18 cellular contexts compared by ENCODE assay signal in the genomic region with DNA sequence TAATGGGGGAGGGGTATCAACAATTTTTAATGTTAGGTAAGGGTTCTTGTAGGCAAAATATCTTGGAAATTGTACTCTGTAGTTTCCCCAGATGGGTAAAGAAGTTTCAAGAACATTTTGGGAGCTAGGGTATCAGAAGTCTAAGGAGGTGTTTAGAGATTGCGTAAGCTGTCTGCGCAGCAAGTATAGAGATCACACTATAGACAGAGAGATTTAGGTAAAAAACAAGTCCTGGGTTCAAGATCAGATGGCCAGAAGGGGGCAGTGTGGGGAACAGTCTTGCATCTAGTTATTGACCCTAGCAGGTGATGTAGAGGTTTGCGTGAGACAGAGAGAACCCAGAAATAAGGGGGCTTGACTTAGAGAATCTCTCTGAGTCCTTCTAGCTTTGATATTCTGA.
DNase-seq lines count a peak whose midpoint lies in the region; ATAC-seq and TF ChIP-seq lines count a peak whose summit lies in the region.
"Had no signal": no experiment of that assay in that cellular context is flagged by ENCODE, and none has a peak within 500 bp of the region (broad histone marks: within the 10 kb centered on the region; RNA-seq: fewer than 3 reads in every experiment).

No MANE protein-coding gene starts in this region.

- H4K20me1 ChIP-seq in IMR-90 (ENCODE audit: insufficient read depth, low read length), result no peaks in the 10 kb centered on the region

- H3K4ac ChIP-seq in IMR-90 (ENCODE audit: low read depth, low read length) (no peak overlapping the region), neuronal stem cell (ENCODE audit: low read length) (no peak overlapping the region)

- H3K27ac ChIP-seq in IMR-90 (ENCODE audit: insufficient read depth, low read length) (no peak overlapping the region), neuronal stem cell (replicated peaks; ENCODE audit: low read length) (no peak overlapping the region)
- H3K27ac ChIP-seq: adrenal gland, lower lobe of right lung, spleen had no signal

- POLR2A ChIA-PET in activated CD4-positive, alpha-beta memory T cell treated with anti-CD3 and anti-CD28 coated beads for 36 hours (lab: Charles Lee), result interaction anchor here (1.2 kb wide), 1 partner anchor 8 kb away, joined by 4 read pairs; no protein-coding TSS in a partner anchor
- POLR2A ChIA-PET in activated CD4-positive, alpha-beta memory T cell treated with anti-CD3 and anti-CD28 coated beads, Interleukin-2, amount 10 ng/mL, durations not matched to agents 7 days and 5 days (lab: Charles Lee), result no interaction called here
- POLR2A ChIA-PET in IMR-90 (lab: Charles Lee; ENCODE audit: unreplicated experiment) (no interaction called here), WTC11 (lab: Charles Lee) (no interaction called here)

- TF ChIP-seq POLR2A in IMR-90 (IDR thresholded peaks at IDR 0.05; ENCODE audit: low read depth, low read length), result no peak

- no peaks in the 10 kb centered on the region for H3K36me3 Mint-ChIP-seq in activated CD4-positive, alpha-beta memory T cell treated with anti-CD3 and anti-CD28 coated beads for 36 hours
- H3K36me3 Mint-ChIP-seq in activated CD4-positive, alpha-beta memory T cell treated with anti-CD3 and anti-CD28 coated beads, Interleukin-2, amount 10 ng/mL, durations not matched to agents 7 days and 5 days (ENCODE audit: low read depth), result no peaks in the 10 kb centered on the region
- H3K36me3 Mint-ChIP-seq in WTC11, result no peaks in the 10 kb centered on the region

- H2BK15ac ChIP-seq in IMR-90 (ENCODE audit: low read depth, low read length), result no peak overlapping the region
- H2BK15ac ChIP-seq in neuronal stem cell (ENCODE audit: low read length), result no peak overlapping the region

- H3K4me2 ChIP-seq in IMR-90 (ENCODE audit: low read depth, low read length) (no peak overlapping the region), neuronal stem cell (ENCODE audit: insufficient read depth, low read length, poor library complexity, severe bottlenecking) (no peak overlapping the region)

- H3K9ac ChIP-seq in IMR-90 (ENCODE audit: low read depth, low read length) (no peak overlapping the region), neuronal stem cell (ENCODE audit: low read depth, low read length, poor library complexity) (no peak overlapping the region)

- H4K8ac ChIP-seq in IMR-90 (ENCODE audit: low read depth in 2 of 2, low read length in 2 of 2) (no peak overlapping the region), neuronal stem cell (ENCODE audit: low read depth, low read length) (no peak overlapping the region)

- no peaks in the 10 kb centered on the region for H3K9me3 Mint-ChIP-seq in activated CD4-positive, alpha-beta memory T cell treated with anti-CD3 and anti-CD28 coated beads for 36 hours
- H3K9me3 Mint-ChIP-seq in activated CD4-positive, alpha-beta memory T cell treated with anti-CD3 and anti-CD28 coated beads, Interleukin-2, amount 10 ng/mL, durations not matched to agents 7 days and 5 days, result no peaks in the 10 kb centered on the region
- 0 out of 2 replicates have a peak, but pooled peaks cover 2% of the 10 kb centered on the region for H3K9me3 Mint-ChIP-seq in WTC11
- H3K9me3 Mint-ChIP-seq: central memory CD8-positive, alpha-beta T cell had no signal

- TF ChIP-seq RAD21 in IMR-90 (IDR thresholded peaks at IDR 0.05; ENCODE audit: low read length), result no peak

- H2AK9ac ChIP-seq in IMR-90 (replicated peaks; ENCODE audit: low read depth, low read length, poor library complexity), result no peak overlapping the region

- H2BK12ac ChIP-seq in neuronal stem cell (ENCODE audit: low read length), result no peak overlapping the region

- no peak overlapping the region for H3K56ac ChIP-seq in IMR-90 (ENCODE audit: extremely low read depth, insufficient read depth, low read length)

- no peak overlapping the region for H2BK20ac ChIP-seq in IMR-90 (ENCODE audit: low read depth, low read length)

- no peak overlapping the region for H3K4me3 Mint-ChIP-seq in activated CD4-positive, alpha-beta memory T cell treated with anti-CD3 and anti-CD28 coated beads for 36 hours
- no peak overlapping the region for H3K4me3 Mint-ChIP-seq in activated CD4-positive, alpha-beta memory T cell treated with anti-CD3 and anti-CD28 coated beads, Interleukin-2, amount 10 ng/mL, durations not matched to agents 7 days and 5 days
- no peak overlapping the region for H3K4me3 Mint-ChIP-seq in WTC11
- H3K4me3 Mint-ChIP-seq: central memory CD8-positive, alpha-beta T cell had no signal

- H2BK120ac ChIP-seq in IMR-90 (ENCODE audit: low read depth, low read length) (no peak overlapping the region), neuronal stem cell (ENCODE audit: low read depth, low read length) (no peak overlapping the region)

- CTCF ChIA-PET in activated CD4-positive, alpha-beta memory T cell treated with anti-CD3 and anti-CD28 coated beads for 36 hours (lab: Charles Lee), result interaction anchor here (0.8 to 2.6 kb wide), 3 partner anchors 8 to 47 kb away, joined by 3 to 22 read pairs (median 14); no protein-coding TSS in a partner anchor
- CTCF ChIA-PET in activated CD4-positive, alpha-beta memory T cell treated with anti-CD3 and anti-CD28 coated beads, Interleukin-2, amount 10 ng/mL, durations not matched to agents 7 days and 5 days (lab: Charles Lee), result interaction anchor here (0.7 to 2.4 kb wide), 8 partner anchors 8 to 1289 kb away, joined by 3 to 10 read pairs (median 4); no protein-coding TSS in a partner anchor
- CTCF ChIA-PET in IMR-90 (lab: Yijun Ruan, JAX), result interaction anchor here (1.1 to 2.0 kb wide), 2 partner anchors 40 to 121 kb away, joined by 3 to 5 read pairs; no protein-coding TSS in a partner anchor
- CTCF ChIA-PET in WTC11 (lab: Charles Lee), result interaction anchor here (1.4 to 2.4 kb wide), 3 partner anchors 8 to 40 kb away, joined by 3 to 17 read pairs (median 7); no protein-coding TSS in a partner anchor

- WGBS in IMR-90 (ENCODE audit: extremely low coverage in 2 of 2, insufficient read length in 1 of 2), 2 experiments, result no CpG with 5 or more reads among the region's 3 CpGs
- no CpG with 5 or more reads among the region's 3 CpGs for WGBS in neuronal stem cell (ENCODE audit: extremely low coverage in 2 of 2, insufficient read length in 2 of 2, insufficient replicate concordance in 1 of 2), 2 donors

- H4K91ac ChIP-seq in IMR-90 (ENCODE audit: insufficient read depth, low read depth, low read length) (no peak overlapping the region), neuronal stem cell (ENCODE audit: low read depth, low read length, poor library complexity) (no peak overlapping the region)

- H2AK5ac ChIP-seq in IMR-90 (ENCODE audit: low read depth, low read length) (no peak overlapping the region), neuronal stem cell (ENCODE audit: low read depth, low read length) (no peak overlapping the region)

- H2BK5ac ChIP-seq in IMR-90 (ENCODE audit: low read depth, low read length, poor library complexity, severe bottlenecking) (no peak overlapping the region), neuronal stem cell (ENCODE audit: low read length) (no peak overlapping the region)

- intact Hi-C loops in activated CD4-positive, alpha-beta memory T cell treated with anti-CD3 and anti-CD28 coated beads for 36 hours (cut with micrococcal nuclease), result no loop called here
- intact Hi-C loops in IMR-90 (cut with micrococcal nuclease), result no loop called here

- no peak overlapping the region for H3K23ac ChIP-seq in IMR-90 (ENCODE audit: low read depth, low read length)
- H3K23ac ChIP-seq in neuronal stem cell (ENCODE audit: low read depth, low read length, poor library complexity), result no peak overlapping the region

- BruUV-seq in IMR-90 (replicated peaks; lab: Mats Ljungman, UMichigan), result no TSS peak

- H3K14ac ChIP-seq in IMR-90 (replicated peaks; ENCODE audit: low read depth, low read length) (no peak overlapping the region), neuronal stem cell (ENCODE audit: low read length) (no peak overlapping the region)

- in situ Hi-C loops in IMR-90 (cut with MboI; ENCODE audit: low sequenced_read_pairs), result no loop called here

- peaks cover 22% of the 10 kb centered on the region for H3K27me3 ChIP-seq in IMR-90 (ENCODE audit: control insufficient read depth, insufficient read depth, low read length)
- no peaks in the 10 kb centered on the region for H3K27me3 ChIP-seq in neuronal stem cell (ENCODE audit: control insufficient read depth in 3 of 3, insufficient read depth in 3 of 3, low read depth in 1 of 3, low read length in 3 of 3)
- H3K27me3 ChIP-seq: spleen had no signal

- H3K27ac Mint-ChIP-seq in activated CD4-positive, alpha-beta memory T cell treated with anti-CD3 and anti-CD28 coated beads for 36 hours, result no peak overlapping the region
- H3K27ac Mint-ChIP-seq in activated CD4-positive, alpha-beta memory T cell treated with anti-CD3 and anti-CD28 coated beads, Interleukin-2, amount 10 ng/mL, durations not matched to agents 7 days and 5 days, result no peak overlapping the region
- no peak overlapping the region for H3K27ac Mint-ChIP-seq in WTC11

- H3K9me1 ChIP-seq in IMR-90 (ENCODE audit: insufficient read depth, low read length), result no peaks in the 10 kb centered on the region

- dilution Hi-C loops in IMR-90 (cut with HindIII; ENCODE audit: low sequenced_read_pairs, unreplicated experiment), result no loop called here

- H2AFZ ChIP-seq in IMR-90 (replicated peaks; ENCODE audit: low read length, poor library complexity), result no peak overlapping the region
- no peak overlapping the region for H2AFZ ChIP-seq in neuronal stem cell (ENCODE audit: low read length)

- TF ChIP-seq CTCF in IMR-90 (conservative IDR thresholded peaks at IDR 0.05; ENCODE audit: low read depth, low read length), result no peak
- peak; percentile 21; the same call in 1 of the 2 replicates for TF ChIP-seq CTCF in WTC11 (IDR thresholded peaks at IDR 0.05)

- no peaks in the 10 kb centered on the region for H3K4me1 ChIP-seq in IMR-90 (ENCODE audit: control insufficient read depth, insufficient read depth, low read length)
- H3K4me1 ChIP-seq in neuronal stem cell (ENCODE audit: control insufficient read depth in 2 of 2, insufficient read depth in 1 of 2, low read depth in 1 of 2, low read length in 2 of 2), result peaks cover 8 to 16% of the 10 kb centered on the region in 2 donors
- H3K4me1 ChIP-seq: adrenal gland, lower lobe of right lung had no signal

- H3K36me3 ChIP-seq in IMR-90 (ENCODE audit: control insufficient read depth, insufficient read depth, low read length) (no peaks in the 10 kb centered on the region), neuronal stem cell (replicated peaks in 1 of 2; ENCODE audit: control insufficient read depth in 2 of 2, insufficient read depth in 2 of 2, low read length in 2 of 2) (no peaks in the 10 kb centered on the region)
- H3K36me3 ChIP-seq: adrenal gland, lower lobe of right lung, spleen had no signal

- no peak overlapping the region for H3K4me3 ChIP-seq in IMR-90 (ENCODE audit: insufficient read depth, low read depth, low read length)
- no peak overlapping the region for H3K4me3 ChIP-seq in neuronal stem cell (ENCODE audit: low read length in 2 of 2)
- H3K4me3 ChIP-seq: adrenal gland, lower lobe of right lung, spleen had no signal

- ATAC-seq in IMR-90 (ENCODE audit: low read depth) (no peak), WTC11 (no peak), HG02884 (IDR thresholded peaks at IDR 0.05; ENCODE audit: unreplicated experiment) (no peak)
- ATAC-seq: lower lobe of right lung; stimulated activated naive CD8-positive, alpha-beta T cell treated with anti-CD3 and anti-CD28 coated beads, Interleukin-15, Interleukin-2, amounts not matched to agents 100 U/mL and 50 U/mL, for 24 hours had no signal

- no peaks in the 10 kb centered on the region for H3K9me3 ChIP-seq in IMR-90 (ENCODE audit: control insufficient read depth, insufficient read depth, low read length)
- H3K9me3 ChIP-seq in neuronal stem cell (replicated peaks in 1 of 2; ENCODE audit: control insufficient read depth in 2 of 2, insufficient read depth in 1 of 2, low read depth in 1 of 2, low read length in 2 of 2), result no peaks in the 10 kb centered on the region
- H3K9me3 ChIP-seq: adrenal gland, lower lobe of right lung, spleen had no signal

- DNase-seq in activated CD4-positive, alpha-beta memory T cell treated with anti-CD3 and anti-CD28 coated beads for 36 hours, result peak; percentile 30
- no peak for DNase-seq in activated CD4-positive, alpha-beta memory T cell treated with anti-CD3 and anti-CD28 coated beads, Interleukin-2, amount 10 ng/mL, durations not matched to agents 7 days and 5 days
- DNase-seq in IMR-90 (no peak), WTC11 (ENCODE audit: low spot score) (peak; percentile 32), neuronal stem cell (ENCODE audit: low spot score) (no peak), NCI-H526 treated with DMSO at 0.1 percent for 48 hours (lab: John Stamatoyannopoulos, UW) (no peak)
- peak; percentile 35 for DNase-seq in stimulated activated CD8-positive, alpha-beta memory T cell treated with anti-CD3 and anti-CD28 coated beads, Interleukin-4, amount 100 ng/mL, for 48 hours
- DNase-seq: activated CD4-positive, alpha-beta T cell treated with anti-CD3 and anti-CD28 coated beads for 1 hour; activated T-cell treated with anti-CD3 and anti-CD28 coated beads, Interleukin-2, amount 50 U/mL, for 48 hours; adrenal gland; foreskin melanocyte; lower lobe of right lung; NCI-H2029; NCI-H774; spleen; stimulated activated naive CD8-positive, alpha-beta T cell treated with anti-CD3 and anti-CD28 coated beads, Interleukin-15, Interleukin-2, amounts not matched to agents 100 U/mL and 50 U/mL, for 24 hours had no signal

- no peaks in the 10 kb centered on the region for H3K79me1 ChIP-seq in IMR-90 (ENCODE audit: low read depth in 1 of 2, low read length in 2 of 2)
- H3K79me1 ChIP-seq in neuronal stem cell (ENCODE audit: low read depth, low read length), result no peaks in the 10 kb centered on the region

- H3K27me3 Mint-ChIP-seq in activated CD4-positive, alpha-beta memory T cell treated with anti-CD3 and anti-CD28 coated beads for 36 hours, result peaks cover 2% of the 10 kb centered on the region
- peaks cover 31% of the 10 kb centered on the region for H3K27me3 Mint-ChIP-seq in activated CD4-positive, alpha-beta memory T cell treated with anti-CD3 and anti-CD28 coated beads, Interleukin-2, amount 10 ng/mL, durations not matched to agents 7 days and 5 days
- H3K27me3 Mint-ChIP-seq in WTC11 (ENCODE audit: low read depth), result peaks cover 32% of the 10 kb centered on the region
- H3K27me3 Mint-ChIP-seq: central memory CD8-positive, alpha-beta T cell had no signal

- peaks cover 21% of the 10 kb centered on the region for H3K4me1 Mint-ChIP-seq in activated CD4-positive, alpha-beta memory T cell treated with anti-CD3 and anti-CD28 coated beads for 36 hours (ENCODE audit: low read depth)
- peaks cover 15% of the 10 kb centered on the region for H3K4me1 Mint-ChIP-seq in activated CD4-positive, alpha-beta memory T cell treated with anti-CD3 and anti-CD28 coated beads, Interleukin-2, amount 10 ng/mL, durations not matched to agents 7 days and 5 days
- H3K4me1 Mint-ChIP-seq in WTC11, result peaks cover 9% of the 10 kb centered on the region

- H3K18ac ChIP-seq in IMR-90 (ENCODE audit: low read depth, low read length) (no peak overlapping the region), neuronal stem cell (ENCODE audit: low read length) (no peak overlapping the region)

- no peak overlapping the region for H4K5ac ChIP-seq in IMR-90 (ENCODE audit: low read depth, low read length)

Comparison
In these comparisons a context has a peak if more than half of its experiments do, and no peak if none do; other contexts are left out.
1. DNase-seq: peak in activated CD4-positive, alpha-beta memory T cell treated with anti-CD3 and anti-CD28 coated beads for 36 hours (single experiment), WTC11 (single experiment) and stimulated activated CD8-positive, alpha-beta memory T cell treated with anti-CD3 and anti-CD28 coated beads, Interleukin-4, amount 100 ng/mL, for 48 hours (single experiment); none in activated CD4-positive, alpha-beta memory T cell treated with anti-CD3 and anti-CD28 coated beads, Interleukin-2, amount 10 ng/mL, durations not matched to agents 7 days and 5 days (single experiment), IMR-90 (single experiment), neuronal stem cell (single experiment) and NCI-H526 treated with DMSO at 0.1 percent for 48 hours (single experiment).